20 cellular contexts compared by ENCODE assay signal in genomic region chr13:64753606-64754005, GRCh38.
"Had no signal": no experiment of that assay in that cellular context is flagged by ENCODE, and none has a peak within 500 bp of the region (broad histone marks: within the 10 kb centered on the region; RNA-seq: fewer than 3 reads in every experiment).

No MANE protein-coding gene starts in this region.

- H3K4me3 ChIP-seq: adrenal gland, coronary artery, left lung, stomach, testis had no signal

- ATAC-seq: activated CD4-positive, CD25-positive, alpha-beta regulatory T cell treated with anti-CD3 and anti-CD28 coated beads, Interleukin-2, amount 50 U/mL, for 24 hours; left lung; sciatic nerve; stimulated activated effector memory CD8-positive, alpha-beta T cell treated with anti-CD3 and anti-CD28 coated beads, Interleukin-12 subunit alpha, Interleukin-12 subunit beta, amount 100 ng/mL, for 72 hours had no signal

- H3K27me3 ChIP-seq: adrenal gland, left lung, stomach, testis had no signal

- H3K27ac ChIP-seq: adrenal gland, coronary artery, left lung, stomach, testis had no signal

- DNase-seq: activated CD4-positive, alpha-beta T cell treated with anti-CD3 and anti-CD28 coated beads, Interleukin-2, amount 50 U/mL, for 1 hour; activated CD8-positive, alpha-beta memory T cell treated with anti-CD3 and anti-CD28 coated beads for 24 hours; activated gamma-delta T cell; adrenal gland; central memory CD4-positive, alpha-beta T cell; foreskin melanocyte; hypothalamus; kidney; left lung; mammary epithelial cell; nephron progenitor cell; nucleus accumbens; stimulated activated CD4-positive, alpha-beta T cell treated with anti-CD3 and anti-CD28 coated beads, Interleukin-4, amount 100 ng/mL, for 24 hours; stomach; T1000; testis had no signal

- H3K36me3 ChIP-seq: adrenal gland, left lung, stomach had no signal

- H3K4me1 ChIP-seq: adrenal gland, left lung, stomach, testis had no signal

- H3K9me3 ChIP-seq: adrenal gland, stomach, testis had no signal
